Comparison of ENCODE assay signal across 17 cellular contexts in genomic region chr19:34370117-34370516, GRCh38. TPM values are rescaled to one million over a fixed set of nuclear protein-coding genes. Genes with fewer than 3 reads are reported as not detected.
DNase-seq lines count a peak whose midpoint lies in the region; ATAC-seq, FAIRE-seq and TF ChIP-seq lines count a peak whose summit lies in the region.
"Had no signal": no experiment of that assay in that cellular context is flagged by ENCODE, and none has a peak within 500 bp of the region (broad histone marks: within the 10 kb centered on the region; RNA-seq: fewer than 3 reads in every experiment).

No MANE protein-coding gene starts in this region.

- no peak for ATAC-seq in activated naive CD8-positive, alpha-beta T cell treated with anti-CD3 and anti-CD28 coated beads, Interleukin-2, amount 10 ng/mL, durations not matched to agents 7 days and 5 days (ENCODE audit: low read depth)
- ATAC-seq in HepG2 (no peak), gastrocnemius medialis (no peak), HG03521 (IDR thresholded peaks at IDR 0.05; ENCODE audit: unreplicated experiment) (no peak)

- peaks cover 62% of the 10 kb centered on the region for H3K79me2 ChIP-seq in HepG2 (ENCODE audit: insufficient read depth, low read length)

- intact Hi-C loops in activated T-helper 2 cell treated with anti-CD3 and anti-CD28 coated beads, Interferon-gamma antibody, Interleukin-2, Interleukin-4, amounts not matched to agents 10 μg/mL and 5 μg/mL and 100 μg/mL, durations not matched to agents 14 hours and 24 hours and 36 hours (cut with micrococcal nuclease), result no loop called here
- intact Hi-C loops in HepG2 (cut with micrococcal nuclease; ENCODE audit: unreplicated experiment), result no loop called here
- intact Hi-C loops in gastrocnemius medialis (cut with DNase I; ENCODE audit: low total_unique reads), result no loop called here

- TF ChIP-seq CTCF in HepG2 (CRISPR knock-in tag; IDR thresholded peaks at IDR 0.05) (no peak), gastrocnemius medialis (IDR thresholded peaks at IDR 0.05 in 4 of 5, conservative IDR thresholded peaks at IDR 0.05 in 1 of 5) (no peak), tibial nerve (IDR thresholded peaks at IDR 0.05) (no peak)

- no peak for DNase-seq in activated naive CD8-positive, alpha-beta T cell treated with anti-CD3 and anti-CD28 coated beads, Interleukin-2, amount 10 ng/mL, durations not matched to agents 7 days and 5 days
- DNase-seq in activated naive CD8-positive, alpha-beta T cell treated with anti-CD3 and anti-CD28 coated beads for 36 hours, result no peak
- no peak for DNase-seq in activated T-helper 2 cell treated with anti-CD3 and anti-CD28 coated beads, Interferon-gamma antibody, Interleukin-2, Interleukin-4, amounts not matched to agents 10 μg/mL and 5 μg/mL and 100 μg/mL, durations not matched to agents 14 hours and 24 hours and 36 hours (ENCODE audit: low spot score)
- no peak for DNase-seq in HepG2 (ENCODE audit: low spot score)
- DNase-seq in gastrocnemius medialis, result no peak
- DNase-seq in tibial nerve (ENCODE audit: low spot score in 2 of 2), result no peak
- no peak for DNase-seq in NCI-H146 treated with DMSO at 0.1 percent for 48 hours (lab: John Stamatoyannopoulos, UW; ENCODE audit: unreplicated experiment)
- DNase-seq: DMS 273 treated with DMSO at 0.1 percent for 48 hours, KBM-7, NCI-H1048, NCI-H1436 treated with DMSO at 0.1 percent for 48 hours, NCI-H2081, NCI-H748 treated with DMSO at 0.1 percent for 48 hours, RPMI8226 had no signal

- peak overlapping the region; percentile 25; the same call in 1 of the 2 replicates for H3K4me2 ChIP-seq in HepG2 (ENCODE audit: low read depth, low read length)

- no peaks in the 10 kb centered on the region for H3K9me3 Mint-ChIP-seq in activated naive CD8-positive, alpha-beta T cell treated with anti-CD3 and anti-CD28 coated beads, Interleukin-2, amount 10 ng/mL, durations not matched to agents 7 days and 5 days
- H3K9me3 Mint-ChIP-seq in activated naive CD8-positive, alpha-beta T cell treated with anti-CD3 and anti-CD28 coated beads for 36 hours, result no peaks in the 10 kb centered on the region
- H3K9me3 Mint-ChIP-seq in activated T-helper 2 cell treated with anti-CD3 and anti-CD28 coated beads, Interferon-gamma antibody, Interleukin-2, Interleukin-4, amounts not matched to agents 10 μg/mL and 5 μg/mL and 100 μg/mL, durations not matched to agents 14 hours and 24 hours and 36 hours, result no peaks in the 10 kb centered on the region
- H3K9me3 Mint-ChIP-seq: CD14-positive monocyte had no signal

- peak overlapping the region; percentile 55 for H3K4me3 Mint-ChIP-seq in activated naive CD8-positive, alpha-beta T cell treated with anti-CD3 and anti-CD28 coated beads, Interleukin-2, amount 10 ng/mL, durations not matched to agents 7 days and 5 days
- H3K4me3 Mint-ChIP-seq in activated naive CD8-positive, alpha-beta T cell treated with anti-CD3 and anti-CD28 coated beads for 36 hours, result no peak overlapping the region
- peak overlapping the region; percentile 26 for H3K4me3 Mint-ChIP-seq in activated T-helper 2 cell treated with anti-CD3 and anti-CD28 coated beads, Interferon-gamma antibody, Interleukin-2, Interleukin-4, amounts not matched to agents 10 μg/mL and 5 μg/mL and 100 μg/mL, durations not matched to agents 14 hours and 24 hours and 36 hours (ENCODE audit: low read depth)
- H3K4me3 Mint-ChIP-seq: CD14-positive monocyte had no signal

- H3K36me3 Mint-ChIP-seq in activated naive CD8-positive, alpha-beta T cell treated with anti-CD3 and anti-CD28 coated beads, Interleukin-2, amount 10 ng/mL, durations not matched to agents 7 days and 5 days, result peaks cover 53% of the 10 kb centered on the region
- H3K36me3 Mint-ChIP-seq in activated naive CD8-positive, alpha-beta T cell treated with anti-CD3 and anti-CD28 coated beads for 36 hours, result peaks cover 61% of the 10 kb centered on the region
- peaks cover 82% of the 10 kb centered on the region for H3K36me3 Mint-ChIP-seq in activated T-helper 2 cell treated with anti-CD3 and anti-CD28 coated beads, Interferon-gamma antibody, Interleukin-2, Interleukin-4, amounts not matched to agents 10 μg/mL and 5 μg/mL and 100 μg/mL, durations not matched to agents 14 hours and 24 hours and 36 hours (ENCODE audit: low read depth)

- no peak for FAIRE-seq in HepG2 (lab: Jason Lieb, UNC)
- FAIRE-seq: H1 had no signal

- POLR2A ChIA-PET in activated naive CD8-positive, alpha-beta T cell treated with anti-CD3 and anti-CD28 coated beads, Interleukin-2, amount 10 ng/mL, durations not matched to agents 7 days and 5 days (lab: Charles Lee), result interaction anchor here (2.2 kb wide), 1 partner anchor 11 kb away, joined by 7 read pairs; no protein-coding TSS in a partner anchor
- POLR2A ChIA-PET in HepG2 (lab: Yijun Ruan, JAX), result interaction anchor here (1.2 kb wide), 1 partner anchor 11 kb away, joined by 4 read pairs; no protein-coding TSS in a partner anchor

- H3K27me3 ChIP-seq in HepG2 (ENCODE audit: control insufficient read depth in 1 of 2, insufficient read depth in 2 of 2, low read length in 2 of 2) (no peaks in the 10 kb centered on the region), gastrocnemius medialis (no peaks in the 10 kb centered on the region), tibial nerve (no peaks in the 10 kb centered on the region)

- H3K4me1 Mint-ChIP-seq in activated naive CD8-positive, alpha-beta T cell treated with anti-CD3 and anti-CD28 coated beads, Interleukin-2, amount 10 ng/mL, durations not matched to agents 7 days and 5 days, result peaks cover 50% of the 10 kb centered on the region
- H3K4me1 Mint-ChIP-seq in activated naive CD8-positive, alpha-beta T cell treated with anti-CD3 and anti-CD28 coated beads for 36 hours, result peaks cover 37% of the 10 kb centered on the region
- peaks cover 44% of the 10 kb centered on the region for H3K4me1 Mint-ChIP-seq in activated T-helper 2 cell treated with anti-CD3 and anti-CD28 coated beads, Interferon-gamma antibody, Interleukin-2, Interleukin-4, amounts not matched to agents 10 μg/mL and 5 μg/mL and 100 μg/mL, durations not matched to agents 14 hours and 24 hours and 36 hours (ENCODE audit: low read depth)

- no peak for TF ChIP-seq POLR2A in HepG2 (IDR thresholded peaks at IDR 0.05; ENCODE audit: insufficient read depth in 1 of 2, low read depth in 2 of 2, low read length in 2 of 2)
- TF ChIP-seq POLR2A in gastrocnemius medialis (IDR thresholded peaks at IDR 0.05), result no peak
- no peak for TF ChIP-seq POLR2A in tibial nerve (IDR thresholded peaks at IDR 0.05)

- no TSS peak for BruUV-seq in HepG2 (replicated peaks; lab: Mats Ljungman, UMichigan)

- WGBS in HepG2 (ENCODE audit: low lambda C conversion rate), result 83% methylated on average over 6 of the region's 8 CpGs
- WGBS in tibial nerve, 2 donors, result 89 to 91% methylated on average over 8 of the region's 8 CpGs

- H3K27ac ChIP-seq in HepG2 (ENCODE audit: extremely low read length, insufficient read depth, low read length) (no peak overlapping the region), gastrocnemius medialis (peak overlapping the region; percentile 66 to 99 (median 84)), tibial nerve (no peak overlapping the region)

- no peak overlapping the region for H3K27ac Mint-ChIP-seq in activated naive CD8-positive, alpha-beta T cell treated with anti-CD3 and anti-CD28 coated beads, Interleukin-2, amount 10 ng/mL, durations not matched to agents 7 days and 5 days
- no peak overlapping the region for H3K27ac Mint-ChIP-seq in activated naive CD8-positive, alpha-beta T cell treated with anti-CD3 and anti-CD28 coated beads for 36 hours
- H3K27ac Mint-ChIP-seq in activated T-helper 2 cell treated with anti-CD3 and anti-CD28 coated beads, Interferon-gamma antibody, Interleukin-2, Interleukin-4, amounts not matched to agents 10 μg/mL and 5 μg/mL and 100 μg/mL, durations not matched to agents 14 hours and 24 hours and 36 hours, result peak overlapping the region; percentile 38

- CTCF ChIA-PET in HepG2 (lab: Yijun Ruan, JAX; ENCODE audit: low intra/inter-chr PET ratio, low total read pairs), result no interaction called here

- H3K9ac ChIP-seq in HepG2 (ENCODE audit: insufficient read depth, low read depth, low read length), result no peak overlapping the region

- H3K4me1 ChIP-seq in HepG2 (ENCODE audit: insufficient read depth, low read length), result peaks cover 61% of the 10 kb centered on the region
- peaks cover 57 to 58% of the 10 kb centered on the region in 2 donors for H3K4me1 ChIP-seq in gastrocnemius medialis
- peaks cover 3 to 27% (median 13%) of the 10 kb centered on the region in 4 donors for H3K4me1 ChIP-seq in tibial nerve

- H3K9me3 ChIP-seq in HepG2 (ENCODE audit: low read length), result no peaks in the 10 kb centered on the region
- no peaks in the 10 kb centered on the region for H3K9me3 ChIP-seq in gastrocnemius medialis
- H3K9me3 ChIP-seq in tibial nerve, result no peaks in the 10 kb centered on the region

- no peak for TF ChIP-seq RAD21 in HepG2 (CRISPR knock-in tag; IDR thresholded peaks at IDR 0.05)

- no peaks in the 10 kb centered on the region for H3K27me3 Mint-ChIP-seq in activated naive CD8-positive, alpha-beta T cell treated with anti-CD3 and anti-CD28 coated beads, Interleukin-2, amount 10 ng/mL, durations not matched to agents 7 days and 5 days
- H3K27me3 Mint-ChIP-seq in activated naive CD8-positive, alpha-beta T cell treated with anti-CD3 and anti-CD28 coated beads for 36 hours, result no peaks in the 10 kb centered on the region
- no peaks in the 10 kb centered on the region for H3K27me3 Mint-ChIP-seq in activated T-helper 2 cell treated with anti-CD3 and anti-CD28 coated beads, Interferon-gamma antibody, Interleukin-2, Interleukin-4, amounts not matched to agents 10 μg/mL and 5 μg/mL and 100 μg/mL, durations not matched to agents 14 hours and 24 hours and 36 hours (ENCODE audit: low read depth)

- peaks cover 28 to 62% of the 10 kb centered on the region in 2 experiments for H3K36me3 ChIP-seq in HepG2 (replicated peaks in 1 of 2; ENCODE audit: control insufficient read depth in 1 of 2, insufficient read depth in 2 of 2, low read length in 2 of 2)
- peaks cover 0 to 49% of the 10 kb centered on the region in 2 donors for H3K36me3 ChIP-seq in gastrocnemius medialis
- peaks cover 0 to 82% (median 10%) of the 10 kb centered on the region in 3 donors for H3K36me3 ChIP-seq in tibial nerve

- H4K20me1 ChIP-seq in HepG2 (ENCODE audit: insufficient read depth, low read length), result peaks cover 29% of the 10 kb centered on the region

- in situ Hi-C loops in HepG2 (cut with HindIII; ENCODE audit: extremely low pct_ligation_motif_present, low pct_unique_long_range_greater_than_20kb) (no loop called here), gastrocnemius medialis (cut with MboI; ENCODE audit: low sequenced_read_pairs in 4 of 4) (no loop called here)

- no peak overlapping the region for H2AFZ ChIP-seq in HepG2 (ENCODE audit: low read length)

- TF ChIP-seq EP300 in HepG2 (IDR thresholded peaks at IDR 0.05; ENCODE audit: low read depth in 2 of 2, low read length in 2 of 2), result no peak
- no peak for TF ChIP-seq EP300 in HepG2 (CRISPR knock-in tag; IDR thresholded peaks at IDR 0.05; ENCODE audit: borderline replicate concordance)
- no peak for TF ChIP-seq EP300 in tibial nerve (IDR thresholded peaks at IDR 0.05)

- H3K4me3 ChIP-seq in HepG2 (replicated peaks in 1 of 3; ENCODE audit: insufficient read depth in 1 of 3, low read depth in 2 of 3, low read length in 3 of 3) (no peak overlapping the region), gastrocnemius medialis (no peak overlapping the region), tibial nerve (no peak overlapping the region)

RNA-seq across cellular contexts. Expression of gene GPI, which starts 5.1 kb away (rescaled TPM):
- 100 to 1,000 TPM; 725 to 786 TPM for total RNA-seq in activated naive CD8-positive, alpha-beta T cell treated with anti-CD3 and anti-CD28 coated beads, Interleukin-2, amount 10 ng/mL, durations not matched to agents 7 days and 5 days
- total RNA-seq in activated naive CD8-positive, alpha-beta T cell treated with anti-CD3 and anti-CD28 coated beads for 36 hours, result 100 to 1,000 TPM; 698 to 708 TPM
- 622 and 630 TPM in 2 replicates for total RNA-seq in activated T-helper 2 cell treated with anti-CD3 and anti-CD28 coated beads, Interferon-gamma antibody, Interleukin-2, Interleukin-4, amounts not matched to agents 10 μg/mL and 5 μg/mL and 100 μg/mL, durations not matched to agents 14 hours and 24 hours and 36 hours
- total RNA-seq in HepG2 (2016; rRNA removed; fragmentation: Illumina TruSeq; extraction: Trizol), result 167 and 207 TPM in 2 replicates
- total RNA-seq in HepG2 (2016; cell fraction: cytosol; rRNA removed; fragmentation: Illumina TruSeq; extraction: Trizol; ENCODE audit: low read depth), result 57.7 and 63.3 TPM in 2 replicates
- 170 and 179 TPM in 2 replicates for total RNA-seq in HepG2 (2016; cell fraction: insoluble cytoplasmic fraction; rRNA removed; fragmentation: Illumina TruSeq; extraction: Trizol)
- total RNA-seq in HepG2 (2016; cell fraction: membrane; rRNA removed; fragmentation: Illumina TruSeq; extraction: Trizol), result 117 and 119 TPM in 2 replicates
- 102 and 114 TPM in 2 replicates for total RNA-seq in HepG2 (2016; cell fraction: nucleus; rRNA removed; fragmentation: Illumina TruSeq; extraction: Trizol)
- polyA plus RNA-seq in HepG2 (2011; rRNA removed), result 115 and 147 TPM in 2 replicates
- polyA plus RNA-seq in HepG2 (2011; cell fraction: cytosol; rRNA removed), result 137 and 170 TPM in 2 replicates
- 307 and 407 TPM in 2 replicates for polyA plus RNA-seq in HepG2 (2011; cell fraction: nucleus; rRNA removed)
- polyA plus RNA-seq in HepG2 (2012), result 311 and 360 TPM in 2 replicates
- 97.4 and 105 TPM in 2 replicates for polyA plus RNA-seq in HepG2 (2016; cell fraction: cytosol; fragmentation: Illumina TruSeq; extraction: Trizol; ENCODE audit: low read depth)
- 183 and 254 TPM in 2 replicates for polyA plus RNA-seq in HepG2 (2016; cell fraction: insoluble cytoplasmic fraction; fragmentation: Illumina TruSeq; extraction: Trizol; ENCODE audit: low read depth)
- 113 and 126 TPM in 2 replicates for polyA plus RNA-seq in HepG2 (2016; cell fraction: membrane; fragmentation: Illumina TruSeq; extraction: Trizol; ENCODE audit: low read depth)
- 173 and 188 TPM in 2 replicates for polyA plus RNA-seq in HepG2 (2016; cell fraction: nucleus; fragmentation: Illumina TruSeq; extraction: Trizol; ENCODE audit: insufficient read depth, low read depth)
- polyA minus RNA-seq in HepG2 (2011; rRNA and poly(A)+ RNA removed; ENCODE audit: low replicate concordance), result 301 and 307 TPM in 2 replicates
- polyA minus RNA-seq in HepG2 (2011; cell fraction: cytosol; rRNA and poly(A)+ RNA removed), result 278 and 286 TPM in 2 replicates
- polyA minus RNA-seq in HepG2 (2011; cell fraction: nucleus; rRNA and poly(A)+ RNA removed), result 125 and 126 TPM in 2 replicates
- total RNA-seq in gastrocnemius medialis, result 100 to 1,000 TPM in 3 of 4 donors, 10 to 100 TPM in 1; 83.2 to 231 (median 173) TPM
- 100 to 1,000 TPM; 156 to 233 (median 177) TPM for total RNA-seq in tibial nerve

RNA-seq across cellular contexts. Expression of gene PDCD2L, which starts 34.1 kb away (rescaled TPM):
- 10 to 100 TPM in 1 of 2 experiments, 1 to 10 TPM in 1; 9.4 to 13.3 TPM for total RNA-seq in activated naive CD8-positive, alpha-beta T cell treated with anti-CD3 and anti-CD28 coated beads, Interleukin-2, amount 10 ng/mL, durations not matched to agents 7 days and 5 days
- total RNA-seq in activated naive CD8-positive, alpha-beta T cell treated with anti-CD3 and anti-CD28 coated beads for 36 hours, result 10 to 100 TPM; 42.0 to 43.7 TPM
- total RNA-seq in activated T-helper 2 cell treated with anti-CD3 and anti-CD28 coated beads, Interferon-gamma antibody, Interleukin-2, Interleukin-4, amounts not matched to agents 10 μg/mL and 5 μg/mL and 100 μg/mL, durations not matched to agents 14 hours and 24 hours and 36 hours, result 36.7 and 40.3 TPM in 2 replicates
- 35.2 and 40.5 TPM in 2 replicates for total RNA-seq in HepG2 (2016; rRNA removed; fragmentation: Illumina TruSeq; extraction: Trizol)
- total RNA-seq in HepG2 (2016; cell fraction: cytosol; rRNA removed; fragmentation: Illumina TruSeq; extraction: Trizol; ENCODE audit: low read depth), result 11.6 and 14.8 TPM in 2 replicates
- total RNA-seq in HepG2 (2016; cell fraction: insoluble cytoplasmic fraction; rRNA removed; fragmentation: Illumina TruSeq; extraction: Trizol), result 33.1 and 33.4 TPM in 2 replicates
- total RNA-seq in HepG2 (2016; cell fraction: membrane; rRNA removed; fragmentation: Illumina TruSeq; extraction: Trizol), result 13.3 and 18.3 TPM in 2 replicates
- 15.7 and 15.8 TPM in 2 replicates for total RNA-seq in HepG2 (2016; cell fraction: nucleus; rRNA removed; fragmentation: Illumina TruSeq; extraction: Trizol)
- 24.5 and 29.3 TPM in 2 replicates for polyA plus RNA-seq in HepG2 (2011; rRNA removed)
- polyA plus RNA-seq in HepG2 (2011; cell fraction: cytosol; rRNA removed), result 30.4 and 32.4 TPM in 2 replicates
- 11.2 and 15.1 TPM in 2 replicates for polyA plus RNA-seq in HepG2 (2011; cell fraction: nucleus; rRNA removed)
- polyA plus RNA-seq in HepG2 (2012), result 22.2 and 26.3 TPM in 2 replicates
- polyA plus RNA-seq in HepG2 (2016; cell fraction: cytosol; fragmentation: Illumina TruSeq; extraction: Trizol; ENCODE audit: low read depth), result 9.9 and 11.5 TPM in 2 replicates
- 28.1 and 29.2 TPM in 2 replicates for polyA plus RNA-seq in HepG2 (2016; cell fraction: insoluble cytoplasmic fraction; fragmentation: Illumina TruSeq; extraction: Trizol; ENCODE audit: low read depth)
- polyA plus RNA-seq in HepG2 (2016; cell fraction: membrane; fragmentation: Illumina TruSeq; extraction: Trizol; ENCODE audit: low read depth), result 11.1 and 13.6 TPM in 2 replicates
- polyA plus RNA-seq in HepG2 (2016; cell fraction: nucleus; fragmentation: Illumina TruSeq; extraction: Trizol; ENCODE audit: insufficient read depth, low read depth), result 16.5 and 17.5 TPM in 2 replicates
- 34.1 and 34.4 TPM in 2 replicates for polyA minus RNA-seq in HepG2 (2011; rRNA and poly(A)+ RNA removed; ENCODE audit: low replicate concordance)
- polyA minus RNA-seq in HepG2 (2011; cell fraction: cytosol; rRNA and poly(A)+ RNA removed), result 6.5 and 7.9 TPM in 2 replicates
- polyA minus RNA-seq in HepG2 (2011; cell fraction: nucleus; rRNA and poly(A)+ RNA removed), result 11.6 and 12.1 TPM in 2 replicates
- 10 to 100 TPM; 18.1 to 49.8 (median 25.1) TPM for total RNA-seq in gastrocnemius medialis
- 10 to 100 TPM in 3 of 4 donors, 1 to 10 TPM in 1; 9.8 to 16.2 (median 12.2) TPM for total RNA-seq in tibial nerve

RNA-seq across cellular contexts. Expression of gene UBA2, which starts 58.1 kb away (rescaled TPM):
- total RNA-seq in activated naive CD8-positive, alpha-beta T cell treated with anti-CD3 and anti-CD28 coated beads, Interleukin-2, amount 10 ng/mL, durations not matched to agents 7 days and 5 days, result 100 to 1,000 TPM; 106 to 113 TPM
- 100 to 1,000 TPM; 174 to 177 TPM for total RNA-seq in activated naive CD8-positive, alpha-beta T cell treated with anti-CD3 and anti-CD28 coated beads for 36 hours
- total RNA-seq in activated T-helper 2 cell treated with anti-CD3 and anti-CD28 coated beads, Interferon-gamma antibody, Interleukin-2, Interleukin-4, amounts not matched to agents 10 μg/mL and 5 μg/mL and 100 μg/mL, durations not matched to agents 14 hours and 24 hours and 36 hours, result 167 and 175 TPM in 2 replicates
- 222 and 327 TPM in 2 replicates for total RNA-seq in HepG2 (2016; rRNA removed; fragmentation: Illumina TruSeq; extraction: Trizol)
- 111 and 132 TPM in 2 replicates for total RNA-seq in HepG2 (2016; cell fraction: cytosol; rRNA removed; fragmentation: Illumina TruSeq; extraction: Trizol; ENCODE audit: low read depth)
- 217 and 335 TPM in 2 replicates for total RNA-seq in HepG2 (2016; cell fraction: insoluble cytoplasmic fraction; rRNA removed; fragmentation: Illumina TruSeq; extraction: Trizol)
- total RNA-seq in HepG2 (2016; cell fraction: membrane; rRNA removed; fragmentation: Illumina TruSeq; extraction: Trizol), result 253 and 274 TPM in 2 replicates
- total RNA-seq in HepG2 (2016; cell fraction: nucleus; rRNA removed; fragmentation: Illumina TruSeq; extraction: Trizol), result 84.0 and 88.3 TPM in 2 replicates
- polyA plus RNA-seq in HepG2 (2011; rRNA removed), result 117 and 172 TPM in 2 replicates
- 89.3 and 104 TPM in 2 replicates for polyA plus RNA-seq in HepG2 (2011; cell fraction: cytosol; rRNA removed)
- polyA plus RNA-seq in HepG2 (2011; cell fraction: nucleus; rRNA removed), result 43.7 and 47.8 TPM in 2 replicates
- 112 and 146 TPM in 2 replicates for polyA plus RNA-seq in HepG2 (2012)
- polyA plus RNA-seq in HepG2 (2016; cell fraction: cytosol; fragmentation: Illumina TruSeq; extraction: Trizol; ENCODE audit: low read depth), result 64.4 and 67.9 TPM in 2 replicates
- polyA plus RNA-seq in HepG2 (2016; cell fraction: insoluble cytoplasmic fraction; fragmentation: Illumina TruSeq; extraction: Trizol; ENCODE audit: low read depth), result 228 and 233 TPM in 2 replicates
- polyA plus RNA-seq in HepG2 (2016; cell fraction: membrane; fragmentation: Illumina TruSeq; extraction: Trizol; ENCODE audit: low read depth), result 113 and 131 TPM in 2 replicates
- 93.7 and 95.4 TPM in 2 replicates for polyA plus RNA-seq in HepG2 (2016; cell fraction: nucleus; fragmentation: Illumina TruSeq; extraction: Trizol; ENCODE audit: insufficient read depth, low read depth)
- 113 and 118 TPM in 2 replicates for polyA minus RNA-seq in HepG2 (2011; rRNA and poly(A)+ RNA removed; ENCODE audit: low replicate concordance)
- 132 and 194 TPM in 2 replicates for polyA minus RNA-seq in HepG2 (2011; cell fraction: cytosol; rRNA and poly(A)+ RNA removed)
- polyA minus RNA-seq in HepG2 (2011; cell fraction: nucleus; rRNA and poly(A)+ RNA removed), result 68.1 and 99.3 TPM in 2 replicates
- 100 to 1,000 TPM in 3 of 4 donors, 10 to 100 TPM in 1; 89.3 to 106 (median 102) TPM for total RNA-seq in gastrocnemius medialis
- total RNA-seq in tibial nerve, result 100 to 1,000 TPM in 1 of 4 donors, 10 to 100 TPM in 3; 85.1 to 124 (median 89.6) TPM

Comparison
In these comparisons a context has a peak if more than half of its experiments do, and no peak if none do; other contexts are left out.
1. H3K27ac ChIP-seq: peak in gastrocnemius medialis (4 of 4); none in HepG2 (single experiment) and tibial nerve (0 of 4).